ENCODE assay signal across 8 cellular contexts in genomic region chr15:75738647-75739325, GRCh38.
DNase-seq lines count a peak whose midpoint lies in the region; ATAC-seq and TF ChIP-seq lines count a peak whose summit lies in the region.

No MANE protein-coding gene starts in this region.

- CTCF ChIA-PET in AG04449 (lab: Yijun Ruan, JAX), result interaction anchor here (0.8 to 1.6 kb wide), 3 partner anchors 11 to 63 kb away, joined by 3 to 6 read pairs (median 4); no protein-coding TSS in a partner anchor

- DNase-seq in AG04449 (ENCODE audit: low read depth, low spot score), result no peak
- DNase-seq in NCI-H2227 treated with DMSO at 0.1 percent for 48 hours (lab: John Stamatoyannopoulos, UW), result peak; percentile 86
- DNase-seq in activated CD4-positive, CD25-positive, alpha-beta regulatory T cell (lab: John Stamatoyannopoulos, UW), result peak; percentile 71 to 78 (median 76)
- peak; percentile 85 for DNase-seq in central memory CD4-positive, alpha-beta T cell
- peak; percentile 97 for DNase-seq in islet precursor cell
- peak; percentile 76 to 88 for DNase-seq in stimulated activated CD4-positive, alpha-beta T cell treated with anti-CD3 and anti-CD28 coated beads, Interleukin-12 subunit alpha, Interleukin-12 subunit beta, amount 100 ng/mL, for 24 hours (ENCODE audit: low read depth in 2 of 2)

- POLR2A ChIA-PET in AG04449 (lab: Yijun Ruan, JAX), result interaction anchor here (0.6 to 1.5 kb wide), 2 partner anchors 15 to 66 kb away, joined by 3 read pairs; a partner anchor contains a TSS

- H3K4me3 ChIP-seq in AG04449 (ENCODE audit: low read depth, low read length), result peak overlapping the region; percentile 75

- TF ChIP-seq CTCF in AG04449 (IDR thresholded peaks at IDR 0.05; ENCODE audit: insufficient read depth, low read length, missing control alignments), result no peak

- in situ Hi-C loops in GM18951 (cut with MboI; ENCODE audit: low sequenced_read_pairs, unreplicated experiment), result no loop called here

- peak; percentile 36 for TF ChIP-seq POLR2A in GM18951 (IDR thresholded peaks at IDR 0.05; ENCODE audit: extremely low read depth, insufficient read depth, insufficient read length)

- peak; percentile 86 for ATAC-seq in HG03159 (IDR thresholded peaks at IDR 0.05; ENCODE audit: unreplicated experiment)
